In the genomic region with DNA sequence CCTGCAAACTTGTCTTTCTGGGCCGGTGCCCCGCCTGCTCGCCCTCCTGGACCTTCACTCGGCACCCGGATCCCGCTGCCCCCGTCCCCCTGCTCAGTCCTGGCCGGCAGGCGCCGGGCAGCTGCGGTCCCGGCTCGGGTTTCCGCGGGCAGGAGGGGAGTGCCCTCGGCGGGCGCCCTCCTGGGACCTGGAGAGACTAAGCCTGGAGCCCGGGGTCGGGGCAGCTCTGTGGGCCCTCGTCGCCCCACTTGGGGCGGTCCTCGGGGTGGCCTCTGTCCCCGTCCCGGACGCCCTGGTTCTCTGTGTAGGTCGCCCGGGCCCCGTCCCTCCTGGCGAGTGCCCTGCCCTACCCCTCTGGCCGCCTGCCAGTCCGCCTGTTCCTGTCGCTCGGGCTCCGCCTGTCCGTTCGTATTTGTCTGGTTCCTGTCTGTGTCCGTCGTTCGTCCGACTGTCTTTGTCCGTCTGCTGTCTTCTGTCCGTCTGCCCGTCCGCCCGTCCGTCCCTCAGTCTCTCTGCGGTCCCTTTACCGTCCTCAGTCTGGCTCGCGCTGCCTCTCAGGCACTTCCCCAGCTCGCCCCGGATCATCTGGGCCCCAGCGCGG, we compare ENCODE assay signal across 1 cellular context.
TF ChIP-seq lines count a peak whose summit lies in the region.

No MANE protein-coding gene starts in this region.

TF ChIP-seq in GM23338, 12 proteins besides CTCF, POLR2A, EP300 and RAD21 (continued from another document):
- TF ChIP-seq ZNF462 (CRISPR knock-in tag; IDR thresholded peaks at IDR 0.05) (no peak), STAT1 (IDR thresholded peaks at IDR 0.05; ENCODE audit: unreplicated experiment) (no peak), JUNB (IDR thresholded peaks at IDR 0.05; ENCODE audit: unreplicated experiment) (no peak), ZNF331 (CRISPR knock-in tag; IDR thresholded peaks at IDR 0.05; ENCODE audit: low read depth) (no peak), EZH2phosphoT487 (IDR thresholded peaks at IDR 0.05; ENCODE audit: unreplicated experiment) (no peak), NANOG (IDR thresholded peaks at IDR 0.05; ENCODE audit: borderline replicate concordance) (no peak)
